10 cellular contexts compared by ENCODE assay signal in the genomic region with DNA sequence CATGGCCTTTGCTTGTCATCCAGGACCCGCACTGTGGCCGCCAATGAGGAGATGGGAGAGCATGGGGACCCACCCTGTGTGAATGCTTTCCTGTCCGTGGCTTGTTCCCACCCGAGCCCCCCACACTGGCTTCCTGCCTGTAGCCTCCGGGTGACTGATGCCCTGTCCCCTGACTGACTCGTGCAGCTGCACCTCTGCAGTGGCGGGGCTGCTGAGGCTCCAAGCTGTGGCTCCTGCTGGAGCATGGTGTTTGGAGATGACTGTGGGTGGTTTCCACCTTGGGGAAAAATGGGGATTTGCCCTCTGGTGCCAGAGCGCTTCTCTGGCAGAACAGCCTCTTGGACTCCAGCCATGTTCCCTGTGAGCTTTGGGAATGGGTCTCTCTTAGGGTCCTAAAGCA. TPM values are rescaled to one million over a fixed set of nuclear protein-coding genes. Genes with fewer than 3 reads are reported as not detected.
DNase-seq lines count a peak whose midpoint lies in the region; ATAC-seq, FAIRE-seq and TF ChIP-seq lines count a peak whose summit lies in the region.
"Had no signal": no experiment of that assay in that cellular context is flagged by ENCODE, and none has a peak within 500 bp of the region (broad histone marks: within the 10 kb centered on the region; RNA-seq: fewer than 3 reads in every experiment).

No MANE protein-coding gene starts in this region.

- H3K27ac ChIP-seq in KMS-11 = no peak overlapping the region
- no peak overlapping the region for H3K27ac ChIP-seq in astrocyte (ENCODE audit: low read depth, low read length)
- H3K27ac ChIP-seq in neural progenitor cell = no peak overlapping the region
- H3K27ac ChIP-seq: GM23248 had no signal

- H3F3A ChIP-seq in neural progenitor cell (ENCODE audit: low read depth) = peaks cover 24% of the 10 kb centered on the region

- H3K4me2 ChIP-seq in KMS-11 (peak overlapping the region; percentile 88; the same call in 1 of the 2 replicates), astrocyte (ENCODE audit: low read length) (peak overlapping the region; percentile 100), neural progenitor cell (no peak overlapping the region)

- peaks cover 8% of the 10 kb centered on the region for H3K4me1 Mint-ChIP-seq in astrocyte (ENCODE audit: low read depth, unreplicated experiment)
- H3K4me1 Mint-ChIP-seq in neural progenitor cell = peaks cover 30% of the 10 kb centered on the region

- DNase-seq in COLO668 (lab: John Stamatoyannopoulos, UW; ENCODE audit: unreplicated experiment) (peak; percentile 27), astrocyte (ENCODE audit: low read depth) (no peak), neural progenitor cell (ENCODE audit: low spot score) (no peak), NOMO-1 treated with dmso at 0.1 percent for 144 hours (lab: John Stamatoyannopoulos, UW; ENCODE audit: unreplicated experiment) (no peak)
- DNase-seq: GM23248, NCI-H774 had no signal

- no peak for TF ChIP-seq CTCF in KMS-11 (conservative IDR thresholded peaks at IDR 0.05; ENCODE audit: low read depth, low read length)
- no peak for TF ChIP-seq CTCF in astrocyte (IDR thresholded peaks at IDR 0.05; ENCODE audit: insufficient read depth, low read depth, low read length)
- no peak for TF ChIP-seq CTCF in neural progenitor cell (IDR thresholded peaks at IDR 0.05)

- H3K4me1 ChIP-seq in KMS-11 (ENCODE audit: low read depth, poor library complexity, severe bottlenecking) (peaks cover 52% of the 10 kb centered on the region), astrocyte (ENCODE audit: insufficient read depth, low read length) (peaks cover 19% of the 10 kb centered on the region), neural progenitor cell (peaks cover 19% of the 10 kb centered on the region)

- H3K9me3 ChIP-seq in astrocyte (ENCODE audit: insufficient read depth, low read depth, low read length) (no peaks in the 10 kb centered on the region), neural progenitor cell (ENCODE audit: low read depth) (no peaks in the 10 kb centered on the region)

- H3K9ac ChIP-seq in KMS-11 (no peak overlapping the region), astrocyte (ENCODE audit: low read length) (peak overlapping the region; percentile 93), neural progenitor cell (no peak overlapping the region)
- H3K9ac ChIP-seq: GM23248 had no signal

- H3K27me3 ChIP-seq in KMS-11 (ENCODE audit: insufficient read depth, low read depth) (no peaks in the 10 kb centered on the region), astrocyte (ENCODE audit: insufficient read depth, low read length) (peaks cover 2% of the 10 kb centered on the region), neural progenitor cell (peaks cover 44% of the 10 kb centered on the region)

- H3K9me3 Mint-ChIP-seq in astrocyte (ENCODE audit: unreplicated experiment) (no peaks in the 10 kb centered on the region), neural progenitor cell (peaks cover 3% of the 10 kb centered on the region)

- H3K36me3 ChIP-seq in KMS-11 (ENCODE audit: insufficient read depth) = no peaks in the 10 kb centered on the region
- no peaks in the 10 kb centered on the region for H3K36me3 ChIP-seq in astrocyte (ENCODE audit: insufficient read depth, low read length)
- H3K36me3 ChIP-seq in neural progenitor cell = no peaks in the 10 kb centered on the region

- FAIRE-seq in astrocyte (lab: Jason Lieb, UNC) = no peak

- H3K4me3 ChIP-seq in KMS-11 (IDR thresholded peaks at IDR 0.05; ENCODE audit: insufficient read depth, low read depth, low read length) (no peak overlapping the region), astrocyte (ENCODE audit: insufficient read depth, low read depth, low read length) (peak overlapping the region; percentile 96), neural progenitor cell (no peak overlapping the region)

- H3K27me3 Mint-ChIP-seq in astrocyte (ENCODE audit: low read depth, unreplicated experiment) (peaks cover 12% of the 10 kb centered on the region), neural progenitor cell (ENCODE audit: insufficient read depth, low read depth) (peaks cover 13% of the 10 kb centered on the region)

- H4K20me1 ChIP-seq in KMS-11 (ENCODE audit: insufficient read depth) = no peaks in the 10 kb centered on the region
- peaks cover 57% of the 10 kb centered on the region for H4K20me1 ChIP-seq in astrocyte (ENCODE audit: insufficient read depth, low read length)
- peaks cover 17% of the 10 kb centered on the region for H4K20me1 ChIP-seq in neural progenitor cell (ENCODE audit: low read depth)

- ATAC-seq in GM18858 (IDR thresholded peaks at IDR 0.05; ENCODE audit: unreplicated experiment) (no peak), GM21515 (IDR thresholded peaks at IDR 0.05; ENCODE audit: unreplicated experiment) (no peak), GM19467 (IDR thresholded peaks at IDR 0.05; ENCODE audit: unreplicated experiment) (no peak)

- H2AFZ ChIP-seq in KMS-11 (ENCODE audit: low read depth) = no peak overlapping the region
- no peak overlapping the region for H2AFZ ChIP-seq in astrocyte (ENCODE audit: low read depth, low read length)
- no peak overlapping the region for H2AFZ ChIP-seq in neural progenitor cell (replicated peaks)
- H2AFZ ChIP-seq: GM23248 had no signal

- H3K4me3 Mint-ChIP-seq in astrocyte (ENCODE audit: unreplicated experiment) = peak overlapping the region; percentile 98
- H3K4me3 Mint-ChIP-seq in neural progenitor cell = peak overlapping the region; percentile 58

- H3K36me3 Mint-ChIP-seq in astrocyte (ENCODE audit: low read depth, unreplicated experiment) = peaks cover 4% of the 10 kb centered on the region
- H3K36me3 Mint-ChIP-seq in neural progenitor cell = no peaks in the 10 kb centered on the region

- H3K27ac Mint-ChIP-seq in astrocyte (ENCODE audit: unreplicated experiment) = no peak overlapping the region
- H3K27ac Mint-ChIP-seq in neural progenitor cell = no peak overlapping the region

- H3K79me2 ChIP-seq in KMS-11 (ENCODE audit: insufficient read depth, low read depth) (peaks cover 57% of the 10 kb centered on the region), astrocyte (ENCODE audit: insufficient read depth, low read length) (peaks cover 56% of the 10 kb centered on the region), neural progenitor cell (ENCODE audit: low read depth) (no peaks in the 10 kb centered on the region)

RNA-seq across cellular contexts. Expression of a gene that starts 2.1 kb away (rescaled TPM):
- total RNA-seq in astrocyte (23.6 and 27.4 TPM in 2 replicates), neural progenitor cell (ENCODE audit: low replicate concordance) (7.6 and 8.8 TPM in 2 replicates)
